In genomic region chr10:75449320-75450061, GRCh38 we compare ENCODE assay signal across 24 cellular contexts. TPM values are rescaled to one million over a fixed set of nuclear protein-coding genes. Genes with fewer than 3 reads are reported as not detected.
DNase-seq lines count a peak whose midpoint lies in the region; ATAC-seq, FAIRE-seq and TF ChIP-seq lines count a peak whose summit lies in the region.
"Had no signal": no experiment of that assay in that cellular context is flagged by ENCODE, and none has a peak within 500 bp of the region (broad histone marks: within the 10 kb centered on the region; RNA-seq: fewer than 3 reads in every experiment).

No MANE protein-coding gene starts in this region.

- H4K8ac ChIP-seq in mesendoderm (ENCODE audit: low read depth, low read length): no peak overlapping the region

- H3K4ac ChIP-seq in mesendoderm (ENCODE audit: low read depth, low read length): no peak overlapping the region

- no peaks in the 10 kb centered on the region for H3K79me1 ChIP-seq in mesendoderm (ENCODE audit: low read length)

- POLR2A ChIA-PET in GM12878 (lab: Charles Lee): interaction anchor here (0.7 to 1.2 kb wide), 3 partner anchors 21 to 83 kb away, joined by 4 read pairs; no protein-coding TSS in a partner anchor

- in situ Hi-C loops in GM12878 (cut with MboI): no loop called here

- H3K9me3 ChIP-seq in GM12878 (replicated peaks; ENCODE audit: control insufficient read depth, insufficient read depth, low read length) (no peaks in the 10 kb centered on the region), neural progenitor cell (ENCODE audit: low read depth) (no peaks in the 10 kb centered on the region), kidney (ENCODE audit: control insufficient read depth in 1 of 2, low read length in 2 of 2) (no peaks in the 10 kb centered on the region)

- TF ChIP-seq EP300 in GM12878 (IDR thresholded peaks at IDR 0.05; ENCODE audit: borderline replicate concordance in 1 of 2, control insufficient read depth in 1 of 2, low read depth in 2 of 2, low read length in 2 of 2): no peak

- no peak overlapping the region for H4K5ac ChIP-seq in mesendoderm (ENCODE audit: low read length)

- H3K23ac ChIP-seq in mesendoderm (ENCODE audit: low read length): no peak overlapping the region

- H3F3A ChIP-seq in neural progenitor cell (ENCODE audit: low read depth): no peaks in the 10 kb centered on the region

- no peak for TF ChIP-seq CTCF in GM12878 (IDR thresholded peaks at IDR 0.05 in 2 of 3, conservative IDR thresholded peaks at IDR 0.05 in 1 of 3; ENCODE audit: control insufficient read depth in 2 of 3, extremely low read depth in 1 of 3, insufficient read depth in 1 of 3, low read depth in 3 of 3, low read length in 3 of 3)
- no peak for TF ChIP-seq CTCF in neural progenitor cell (IDR thresholded peaks at IDR 0.05)
- TF ChIP-seq CTCF in kidney (IDR thresholded peaks at IDR 0.05; ENCODE audit: borderline replicate concordance, extremely low read depth, insufficient read depth): no peak

- TF ChIP-seq POLR2A in GM12878 (IDR thresholded peaks at IDR 0.05; ENCODE audit: low read depth, low read length): no peak

- H3K4me2 ChIP-seq in GM12878 (ENCODE audit: control insufficient read depth, insufficient read depth) (no peak overlapping the region), neural progenitor cell (peak overlapping the region; percentile 60), mesendoderm (ENCODE audit: low read length) (no peak overlapping the region)

- BruUV-seq in GM12878 (replicated peaks; lab: Mats Ljungman, UMichigan): no TSS peak

- H2BK15ac ChIP-seq in mesendoderm (replicated peaks; ENCODE audit: low read depth): no peak overlapping the region

- intact Hi-C loops in GM12878 (cut with micrococcal nuclease; ENCODE audit: unreplicated experiment): no loop called here
- intact Hi-C loops in kidney (cut with DNase I): no loop called here

- 30% methylated on average over 7 of the region's 7 CpGs for WGBS in GM12878 (ENCODE audit: insufficient coverage, insufficient replicate concordance, low lambda C conversion rate, missing lambda C conversion rate)
- WGBS in mesendoderm (ENCODE audit: extremely low coverage, insufficient coverage, low lambda C conversion rate): no CpG with 5 or more reads among the region's 7 CpGs

- H3K9ac ChIP-seq in GM12878 (ENCODE audit: control insufficient read depth, insufficient read depth, low read length) (no peak overlapping the region), neural progenitor cell (no peak overlapping the region), kidney (ENCODE audit: low read length in 2 of 2) (no peak overlapping the region), mesendoderm (ENCODE audit: low read length) (no peak overlapping the region)

- RAD21 ChIA-PET in GM12878 (lab: Charles Lee; ENCODE audit: unreplicated experiment): interaction anchor here (1.0 kb wide), 1 partner anchor 47 kb away, joined by 3 read pairs; no protein-coding TSS in a partner anchor

- TF ChIP-seq RAD21 in GM12878 (IDR thresholded peaks at IDR 0.05; ENCODE audit: insufficient read depth, low read depth, low read length): no peak

- no peak overlapping the region for H3K18ac ChIP-seq in mesendoderm (ENCODE audit: low read length)

- FAIRE-seq in GM12878 (lab: Jason Lieb, UNC): no peak
- no peak for FAIRE-seq in kidney (lab: Jason Lieb, UNC)
- FAIRE-seq: colon, GM12892, HepG2, TTC549 had no signal

- peaks cover 56% of the 10 kb centered on the region for H3K4me1 Mint-ChIP-seq in neural progenitor cell
- H3K4me1 Mint-ChIP-seq: stimulated activated naive CD8-positive, alpha-beta T cell treated with anti-CD3 and anti-CD28 coated beads, Interleukin-15, amount 100 ng/mL, for 72 hours had no signal

- H2AFZ ChIP-seq in GM12878 (ENCODE audit: control insufficient read depth, low read depth, low read length) (no peak overlapping the region), neural progenitor cell (replicated peaks) (no peak overlapping the region)

- no peak overlapping the region for H3K27ac ChIP-seq in GM12878 (ENCODE audit: control insufficient read depth, insufficient read depth)
- no peak overlapping the region for H3K27ac ChIP-seq in neural progenitor cell
- H3K27ac ChIP-seq in kidney (ENCODE audit: low read depth in 2 of 2, low read length in 2 of 2): no peak overlapping the region
- H3K27ac ChIP-seq in mesendoderm (ENCODE audit: low read depth, low read length): no peak overlapping the region
- H3K27ac ChIP-seq: breast epithelium, left lung had no signal

- no peaks in the 10 kb centered on the region for H3K36me3 ChIP-seq in GM12878 (ENCODE audit: control insufficient read depth in 2 of 2, insufficient read depth in 2 of 2, low read length in 1 of 2)
- H3K36me3 ChIP-seq in neural progenitor cell: no peaks in the 10 kb centered on the region
- no peaks in the 10 kb centered on the region for H3K36me3 ChIP-seq in kidney (ENCODE audit: control insufficient read depth in 1 of 2, insufficient read depth in 2 of 2, low read length in 2 of 2)
- no peaks in the 10 kb centered on the region for H3K36me3 ChIP-seq in mesendoderm (ENCODE audit: control insufficient read depth, insufficient read depth, low read length)
- H3K36me3 ChIP-seq: breast epithelium had no signal

- H3K36me3 Mint-ChIP-seq in neural progenitor cell: no peaks in the 10 kb centered on the region

- no peak overlapping the region for H3K4me3 Mint-ChIP-seq in neural progenitor cell
- H3K4me3 Mint-ChIP-seq: stimulated activated naive CD8-positive, alpha-beta T cell treated with anti-CD3 and anti-CD28 coated beads, Interleukin-15, amount 100 ng/mL, for 72 hours had no signal

- H3K56ac ChIP-seq in mesendoderm (ENCODE audit: low read length): no peak overlapping the region

- CTCF ChIA-PET in GM12878 (lab: Yijun Ruan, JAX): interaction anchor here (1.1 to 2.1 kb wide), 2 partner anchors 13 to 56 kb away, joined by 3 to 4 read pairs; no protein-coding TSS in a partner anchor

- peak overlapping the region; percentile 65 for H3K27ac Mint-ChIP-seq in neural progenitor cell
- H3K27ac Mint-ChIP-seq: stimulated activated naive CD8-positive, alpha-beta T cell treated with anti-CD3 and anti-CD28 coated beads, Interleukin-15, amount 100 ng/mL, for 72 hours had no signal

- SMC1A ChIA-PET in GM12878 (lab: Charles Lee; ENCODE audit: uncharacterized antibody, unreplicated experiment): interaction anchor here (1.2 to 2.4 kb wide), 3 partner anchors 7 to 38 kb away, joined by 4 to 6 read pairs (median 4); no protein-coding TSS in a partner anchor

- H3K79me2 ChIP-seq in GM12878 (ENCODE audit: control insufficient read depth, insufficient read depth, low read length) (no peaks in the 10 kb centered on the region), neural progenitor cell (ENCODE audit: low read depth) (no peaks in the 10 kb centered on the region), mesendoderm (ENCODE audit: control insufficient read depth, insufficient read depth, low read length) (no peaks in the 10 kb centered on the region)

- no peak overlapping the region for H2AK5ac ChIP-seq in mesendoderm (ENCODE audit: low read length)

- no peaks in the 10 kb centered on the region for H4K20me1 ChIP-seq in GM12878 (ENCODE audit: control insufficient read depth, insufficient read depth)
- H4K20me1 ChIP-seq in neural progenitor cell (ENCODE audit: low read depth): no peaks in the 10 kb centered on the region

- peaks cover 26% of the 10 kb centered on the region for H3K27me3 Mint-ChIP-seq in neural progenitor cell (ENCODE audit: insufficient read depth, low read depth)

- no peak overlapping the region for H2BK5ac ChIP-seq in mesendoderm (ENCODE audit: low read length)

- H3K9me3 Mint-ChIP-seq in neural progenitor cell: peaks cover 19% of the 10 kb centered on the region

- H3K27me3 ChIP-seq in GM12878 (replicated peaks in 1 of 2; ENCODE audit: control insufficient read depth in 2 of 2, insufficient read depth in 2 of 2, low read length in 1 of 2): no peaks in the 10 kb centered on the region
- peaks cover 43% of the 10 kb centered on the region for H3K27me3 ChIP-seq in neural progenitor cell
- peaks cover 5% of the 10 kb centered on the region for H3K27me3 ChIP-seq in mesendoderm (ENCODE audit: insufficient read depth, low read length, poor library complexity)
- H3K27me3 ChIP-seq: breast epithelium, left lung had no signal

- H3K4me3 ChIP-seq in GM12878 (no peak overlapping the region), neural progenitor cell (no peak overlapping the region), kidney (ENCODE audit: low read length in 2 of 2) (no peak overlapping the region), mesendoderm (ENCODE audit: low read length) (no peak overlapping the region)
- H3K4me3 ChIP-seq: breast epithelium, left lung had no signal

- H2BK120ac ChIP-seq in mesendoderm (ENCODE audit: low read depth, low read length): no peak overlapping the region

- H3K4me1 ChIP-seq in GM12878 (ENCODE audit: control insufficient read depth, insufficient read depth, low read length) (no peaks in the 10 kb centered on the region), neural progenitor cell (peaks cover 39% of the 10 kb centered on the region), kidney (ENCODE audit: control insufficient read depth in 1 of 2, insufficient read depth in 1 of 2, low read depth in 1 of 2, low read length in 2 of 2) (no peaks in the 10 kb centered on the region), mesendoderm (ENCODE audit: control insufficient read depth, low read depth, low read length) (peaks cover 10% of the 10 kb centered on the region)
- H3K4me1 ChIP-seq: breast epithelium, left lung had no signal

- no peak for ATAC-seq in GM12878
- ATAC-seq: HepG2; left lung; stimulated activated naive CD8-positive, alpha-beta T cell treated with anti-CD3 and anti-CD28 coated beads, Interleukin-15, amount 100 ng/mL, for 72 hours had no signal

- DNase-seq in NCI-H748 (lab: John Stamatoyannopoulos, UW; ENCODE audit: unreplicated experiment) (peak; percentile 73), GM12878 (ENCODE audit: low read depth, low spot score) (no peak), islet precursor cell (peak; percentile 5), neural progenitor cell (ENCODE audit: low spot score) (no peak), kidney (no peak), germinal center (ENCODE audit: low spot score) (no peak), cerebellar nuclear complex (lab: John Stamatoyannopoulos, UW) (no peak), mesendoderm (no peak)
- DNase-seq: activated CD4-positive, alpha-beta T cell treated with anti-CD3 and anti-CD28 coated beads, Interleukin-2, amount 50 U/mL, for 4 hours; activated naive CD4-positive, alpha-beta T cell treated with anti-CD3 and anti-CD28 coated beads, Interleukin-2, amount 50 U/mL, for 16 hours; effector CD8-positive, alpha-beta T cell; Karpas-422; left lung; midbrain; NCI-H187; NCI-H526 treated with DMSO at 0.1 percent for 48 hours; RPMI8226; stimulated activated naive CD8-positive, alpha-beta T cell treated with anti-CD3 and anti-CD28 coated beads, Interleukin-15, amount 100 ng/mL, for 72 hours; T-helper 1 cell had no signal

RNA-seq across cellular contexts. Expression of gene LRMDA, which starts 18.1 kb away (rescaled TPM):
- not detected in 2 replicates for total RNA-seq in GM12878 (2013; cell fraction: nucleolus; rRNA removed)
- total RNA-seq in GM12878 (2014; rRNA removed) (1.3 TPM in 1 of 2 replicates, not detected in the other), GM12878 (2014; rRNA removed; fragmentation: Illumina TruSeq; extraction: Trizol) (0.45 and 0.83 TPM in 2 replicates), GM12878 (2021) (not detected in 2 replicates), neural progenitor cell (ENCODE audit: low replicate concordance) (5.2 TPM in 1 of 2 replicates, not detected in the other), kidney (23.2 TPM)
- not detected for polyA plus RNA-seq in GM12878 (2011; ENCODE audit: low read depth)
- polyA plus RNA-seq in GM12878 (2011; rRNA removed) (0.54 TPM in 1 of 2 replicates, not detected in the other), GM12878 (2014; fragmentation: Illumina TruSeq; extraction: Trizol) (0.26 and 0.87 TPM in 2 replicates), GM12878 (2014; fragmentation: Nextera tagmentation; extraction: Ambion mirVana) (under 1 TPM in 1 of 2 experiments, not detected in 1; 0.07 TPM), GM12878 (2014; rRNA removed) (0.13 and 0.22 TPM in 2 replicates), GM12878 (2016; fragmentation: Nextera tagmentation; extraction: Ambion mirVana) (under 1 TPM in 1 of 2 experiments, not detected in 1; 0.32 TPM), kidney (ENCODE audit: insufficient read depth, low read depth, low replicate concordance) (48.6 TPM)
- 0.07 and 0.10 TPM in 2 replicates for polyA plus RNA-seq in GM12878 (2011; cell fraction: cytosol; rRNA removed)
- not detected in 2 replicates for polyA plus RNA-seq in GM12878 (2011; cell fraction: nucleus; rRNA removed)
- polyA plus RNA-seq in GM12878 (2012): 0.31 and 1.7 TPM in 2 replicates
- polyA minus RNA-seq in GM12878 (2011; rRNA and poly(A)+ RNA removed): 0.15 and 0.22 TPM in 2 replicates
- not detected in 2 replicates for polyA minus RNA-seq in GM12878 (2011; cell fraction: cytosol; rRNA and poly(A)+ RNA removed)
- polyA minus RNA-seq in GM12878 (2011; cell fraction: nucleus; rRNA and poly(A)+ RNA removed): 0.48 TPM in 2 replicates
- polyA plus RNA-seq in mesendoderm (2013, experiment 1 of 2): 0.17 TPM
- polyA plus RNA-seq in mesendoderm (2013, experiment 2 of 2): 0.69 TPM

RNA-seq across cellular contexts. Expression of gene ZNF503, which starts 47.9 kb away (rescaled TPM):
- not detected in 2 replicates for total RNA-seq in GM12878 (2013; cell fraction: nucleolus; rRNA removed)
- total RNA-seq in GM12878 (2014; rRNA removed): 0.11 TPM in 1 of 2 replicates, not detected in the other
- 0.09 TPM in 1 of 2 replicates, not detected in the other for total RNA-seq in GM12878 (2014; rRNA removed; fragmentation: Illumina TruSeq; extraction: Trizol)
- total RNA-seq in GM12878 (2021): 0.85 and 1.1 TPM in 2 replicates
- polyA plus RNA-seq in GM12878 (2011; ENCODE audit: low read depth): not detected
- 0.04 and 0.10 TPM in 2 replicates for polyA plus RNA-seq in GM12878 (2011; rRNA removed)
- polyA plus RNA-seq in GM12878 (2011; cell fraction: cytosol; rRNA removed): 0.09 and 0.17 TPM in 2 replicates
- polyA plus RNA-seq in GM12878 (2011; cell fraction: nucleus; rRNA removed): 0.30 and 0.50 TPM in 2 replicates
- 0.24 and 0.32 TPM in 2 replicates for polyA plus RNA-seq in GM12878 (2012)
- 0.07 TPM in 1 of 2 replicates, not detected in the other for polyA plus RNA-seq in GM12878 (2014; fragmentation: Illumina TruSeq; extraction: Trizol)
- polyA plus RNA-seq in GM12878 (2014; fragmentation: Nextera tagmentation; extraction: Ambion mirVana): under 1 TPM; 0.05 to 0.11 TPM
- 0.27 and 0.42 TPM in 2 replicates for polyA plus RNA-seq in GM12878 (2014; rRNA removed)
- polyA plus RNA-seq in GM12878 (2016; fragmentation: Nextera tagmentation; extraction: Ambion mirVana): under 1 TPM; 0.17 to 0.26 TPM
- 0.05 TPM in 1 of 2 replicates, not detected in the other for polyA minus RNA-seq in GM12878 (2011; rRNA and poly(A)+ RNA removed)
- polyA minus RNA-seq in GM12878 (2011; cell fraction: cytosol; rRNA and poly(A)+ RNA removed): not detected in 2 replicates
- 0.36 and 0.48 TPM in 2 replicates for polyA minus RNA-seq in GM12878 (2011; cell fraction: nucleus; rRNA and poly(A)+ RNA removed)
- total RNA-seq in neural progenitor cell (ENCODE audit: low replicate concordance): 8.3 and 20.9 TPM in 2 replicates
- 34.7 TPM for total RNA-seq in kidney
- 45.8 TPM for polyA plus RNA-seq in kidney (ENCODE audit: insufficient read depth, low read depth, low replicate concordance)
- 1.4 TPM for polyA plus RNA-seq in mesendoderm (2013, experiment 1 of 2)
- 1.3 TPM for polyA plus RNA-seq in mesendoderm (2013, experiment 2 of 2)

Comparison
In these comparisons a context has a peak if more than half of its experiments do, and no peak if none do; other contexts are left out.
1. DNase-seq: peak in NCI-H748 (single experiment) and islet precursor cell (single experiment); none in GM12878 (single experiment), neural progenitor cell (single experiment), kidney (single experiment), germinal center (single experiment), cerebellar nuclear complex (0 of 2) and mesendoderm (single experiment).